ENCODE assay signal across 1 cellular context in the genomic region with DNA sequence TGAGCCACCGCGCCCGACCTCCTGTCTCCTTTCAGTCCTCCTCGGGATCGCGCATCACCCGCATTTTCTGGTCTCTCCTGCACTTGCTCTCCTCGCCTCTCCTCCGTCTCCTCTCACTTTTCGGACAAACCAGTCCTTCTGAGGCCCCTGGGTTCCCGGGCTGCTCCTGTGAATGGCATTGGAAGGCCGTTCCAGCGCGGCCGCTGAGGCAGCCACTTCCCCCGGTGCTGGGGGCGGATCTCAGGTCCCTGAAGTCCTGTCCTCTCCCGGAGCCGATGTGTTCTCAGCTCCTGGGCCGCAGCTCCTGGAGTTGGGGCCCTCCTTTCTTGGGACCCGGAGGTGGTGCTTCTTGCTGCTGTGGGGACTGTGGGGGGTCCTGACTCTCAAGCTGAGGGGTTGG.
A peak's percentile ranks its signal among the peaks of the same experiment; 100 is the strongest.
TF ChIP-seq lines count a peak whose summit lies in the region.

No MANE protein-coding gene starts in this region.

TF ChIP-seq in H1, 55 proteins besides CTCF, POLR2A, EP300 and RAD21:
- TF ChIP-seq PHF8 (conservative IDR thresholded peaks at IDR 0.05; ENCODE audit: low read depth, low read length), result 0 out of 2 replicates have a peak, but pooled peaks have one; percentile 3
- TF ChIP-seq POU5F1 (IDR thresholded peaks at IDR 0.05; ENCODE audit: low read depth, low read length), result no peak
